In genomic region chr17:39196820-39197331, GRCh38 we compare ENCODE assay signal across 8 cellular contexts. TPM values are rescaled to one million over a fixed set of nuclear protein-coding genes. Genes with fewer than 3 reads are reported as not detected.
DNase-seq lines count a peak whose midpoint lies in the region; ATAC-seq and TF ChIP-seq lines count a peak whose summit lies in the region.

No MANE protein-coding gene starts in this region.

- H3K4me1 ChIP-seq in mucosa of descending colon (ENCODE audit: low read depth) = peaks cover 25% of the 10 kb centered on the region

- intact Hi-C loops in mucosa of descending colon (cut with DNase I, micrococcal nuclease) = no loop called here

- peak; percentile 11 for ATAC-seq in mucosa of descending colon
- no peak for ATAC-seq in GM18498 (IDR thresholded peaks at IDR 0.05; ENCODE audit: unreplicated experiment)
- no peak for ATAC-seq in GM21717 (IDR thresholded peaks at IDR 0.05; ENCODE audit: unreplicated experiment)

- H3K4me3 ChIP-seq in mucosa of descending colon = peak overlapping the region; percentile 40

- peaks cover under 1% of the 10 kb centered on the region for H3K36me3 ChIP-seq in mucosa of descending colon (ENCODE audit: low read depth)

- peak; percentile 56 for DNase-seq in NK-92 treated with Interleukin-12 subunit alpha and Interleukin-12 subunit beta, amount 100 ng/mL, for 24 hours (lab: John Stamatoyannopoulos, UW)
- DNase-seq in NK-92 (lab: John Stamatoyannopoulos, UW; ENCODE audit: unreplicated experiment) (no peak), NCI-H510A treated with DMSO at 0.1 percent for 48 hours (lab: John Stamatoyannopoulos, UW) (peak; percentile 20), cerebellum (ENCODE audit: low spot score) (peak; percentile 56), mucosa of descending colon (peak; percentile 28 to 80 (median 64))
- DNase-seq in central memory CD4-positive, alpha-beta T cell = no peak

- no peaks in the 10 kb centered on the region for H3K9me3 ChIP-seq in mucosa of descending colon

- no peak for TF ChIP-seq CTCF in mucosa of descending colon (IDR thresholded peaks at IDR 0.05)

RNA-seq across cellular contexts. Expression of gene CACNB1, which starts 0.6 kb away (rescaled TPM):
- total RNA-seq in cerebellum (20.7 TPM), mucosa of descending colon (10 to 100 TPM; 16.8 to 24.3 (median 20.1) TPM)

RNA-seq across cellular contexts. Expression of gene RPL19, which starts 3.2 kb away (rescaled TPM):
- total RNA-seq in cerebellum (493 TPM), mucosa of descending colon (1,000 to 10,000 TPM; 1,315 to 1,492 (median 1,411) TPM)

RNA-seq across cellular contexts. Expression of gene STAC2, which starts 28.9 kb away (rescaled TPM):
- total RNA-seq in cerebellum (0.64 TPM), mucosa of descending colon (under 1 TPM in 2 of 3 donors, not detected in 1; 0.17 to 0.79 TPM)

RNA-seq across cellular contexts. Expression of gene ARL5C, which starts 30.9 kb away (rescaled TPM):
- total RNA-seq in cerebellum (not detected), mucosa of descending colon (not detected)

RNA-seq across cellular contexts. Expression of gene PLXDC1, which starts 45.4 kb away (rescaled TPM):
- 14.6 TPM for total RNA-seq in cerebellum
- total RNA-seq in mucosa of descending colon = 10 to 100 TPM in 1 of 3 donors, 1 to 10 TPM in 2; 2.4 to 10.9 (median 5.6) TPM

Comparison
In these comparisons a context has a peak if more than half of its experiments do, and no peak if none do; other contexts are left out.
1. DNase-seq: peak in NK-92 treated with Interleukin-12 subunit alpha and Interleukin-12 subunit beta, amount 100 ng/mL, for 24 hours (single experiment), NCI-H510A treated with DMSO at 0.1 percent for 48 hours (single experiment), cerebellum (single experiment) and mucosa of descending colon (3 of 3); none in NK-92 (single experiment) and central memory CD4-positive, alpha-beta T cell (single experiment).